1 cellular context compared by ENCODE assay signal in genomic region chr6:151451950-151452749, GRCh38.
TF ChIP-seq lines count a peak whose summit lies in the region.

Gene RMND1 (minus strand): TSS chr6:151452126. CDS start chr6:151445811, 6,315 bp downstream.

TF ChIP-seq in HepG2, 621 proteins besides CTCF, POLR2A, EP300 and RAD21 (continued from another document and continues in another):
- TF ChIP-seq SKIL (CRISPR knock-in tag; IDR thresholded peaks at IDR 0.05; ENCODE audit: borderline replicate concordance) (peak; percentile 48; the same call in 1 of the 2 replicates), FOXP4 (CRISPR knock-in tag; IDR thresholded peaks at IDR 0.05) (peak; percentile 82; the same call in 1 of the 2 replicates), YEATS4 (CRISPR knock-in tag; IDR thresholded peaks at IDR 0.05; ENCODE audit: borderline replicate concordance) (peak; percentile 96), ELF4 (CRISPR knock-in tag; IDR thresholded peaks at IDR 0.05; ENCODE audit: borderline replicate concordance) (peak; percentile 99; the same call in 1 of the 2 replicates), KDM6A (CRISPR knock-in tag; IDR thresholded peaks at IDR 0.05; ENCODE audit: low read depth) (0 out of 2 replicates have a peak, but pooled peaks have one; percentile 12), POLR2AphosphoS2 (IDR thresholded peaks at IDR 0.05; ENCODE audit: low read depth, low read length) (no peak), RBM22 (optimal IDR thresholded peaks at IDR 0.05; ENCODE audit: low read length) (no peak), KDM3A (CRISPR knock-in tag; IDR thresholded peaks at IDR 0.05; ENCODE audit: low read depth) (peak; percentile 98), ZNF574 (CRISPR knock-in tag; IDR thresholded peaks at IDR 0.05) (peak; percentile 97), ZSCAN12 (CRISPR knock-in tag; IDR thresholded peaks at IDR 0.05) (peak; percentile 87), RBFOX2 (IDR thresholded peaks at IDR 0.05; ENCODE audit: low read depth, low read length) (peak; percentile 86), ZNF121 (CRISPR knock-in tag; IDR thresholded peaks at IDR 0.05) (no peak), ZNF446 (CRISPR knock-in tag; IDR thresholded peaks at IDR 0.05) (0 out of 2 replicates have a peak, but pooled peaks have one; percentile 32), IRF9 (CRISPR knock-in tag; IDR thresholded peaks at IDR 0.05; ENCODE audit: borderline replicate concordance) (peak; percentile 86), BRF2 (CRISPR knock-in tag; IDR thresholded peaks at IDR 0.05) (peak; percentile 95), ZFP36 (IDR thresholded peaks at IDR 0.05; ENCODE audit: borderline replicate concordance, low read depth, low read length, partially characterized antibody) (no peak), XRCC5 (optimal IDR thresholded peaks at IDR 0.05; ENCODE audit: low read length) (peak; percentile 90), ZNF276 (CRISPR knock-in tag; IDR thresholded peaks at IDR 0.05; ENCODE audit: low read depth) (peak; percentile 89; the same call in 1 of the 2 replicates), ZNF335 (CRISPR knock-in tag; IDR thresholded peaks at IDR 0.05) (peak; percentile 98), STAT6 (CRISPR knock-in tag; IDR thresholded peaks at IDR 0.05; ENCODE audit: borderline replicate concordance) (peak; percentile 99), KAT7 (CRISPR knock-in tag; IDR thresholded peaks at IDR 0.05; ENCODE audit: borderline replicate concordance) (peak; percentile 87; the same call in 1 of the 2 replicates), CHD2 (IDR thresholded peaks at IDR 0.05; ENCODE audit: low read depth, low read length) (no peak; the same call in 1 of the 2 replicates), SMARCE1 (IDR thresholded peaks at IDR 0.05; ENCODE audit: borderline replicate concordance) (no peak), ARID4A (CRISPR knock-in tag; IDR thresholded peaks at IDR 0.05; ENCODE audit: borderline replicate concordance) (peak; percentile 99), FOSL1 (CRISPR knock-in tag; IDR thresholded peaks at IDR 0.05; ENCODE audit: borderline replicate concordance) (no peak), ZNF17 (CRISPR knock-in tag; IDR thresholded peaks at IDR 0.05) (0 out of 2 replicates have a peak, but pooled peaks have one; percentile 54)
